Comparison of ENCODE assay signal across 8 cellular contexts in genomic region chr13:27251166-27252088, GRCh38. TPM values are rescaled to one million over a fixed set of nuclear protein-coding genes. Genes with fewer than 3 reads are reported as not detected.
A peak's percentile ranks its signal among the peaks of the same experiment; 100 is the strongest.
DNase-seq lines count a peak whose midpoint lies in the region; TF ChIP-seq lines count a peak whose summit lies in the region.

RPL21 (plus strand) TSS chr13:27251558; CDS start chr13:27253777, 2,219 bp downstream.

- TF ChIP-seq CTCF in fibroblast of the aortic adventitia (IDR thresholded peaks at IDR 0.05; ENCODE audit: insufficient read depth, low read length) (no peak), nephron (IDR thresholded peaks at IDR 0.05; ENCODE audit: unreplicated experiment in 3 of 3) (no peak)

- H3K27me3 Mint-ChIP-seq in nephron (ENCODE audit: low read depth), result no peaks in the 10 kb centered on the region
- no peaks in the 10 kb centered on the region for H3K27me3 Mint-ChIP-seq in stimulated activated naive CD8-positive, alpha-beta T cell treated with anti-CD3 and anti-CD28 coated beads, Interleukin-15, Interleukin-2, amounts not matched to agents 100 ng/mL and 50 ng/mL, for 24 hours

- H3K9me3 Mint-ChIP-seq in nephron, result no peaks in the 10 kb centered on the region
- no peaks in the 10 kb centered on the region for H3K9me3 Mint-ChIP-seq in stimulated activated naive CD8-positive, alpha-beta T cell treated with anti-CD3 and anti-CD28 coated beads, Interleukin-15, Interleukin-2, amounts not matched to agents 100 ng/mL and 50 ng/mL, for 24 hours

- peak; percentile 95 for DNase-seq in EL
- peak; percentile 92 for DNase-seq in H4 (ENCODE audit: low spot score)
- peak; percentile 94 for DNase-seq in LoVo (ENCODE audit: low spot score)
- DNase-seq in SHP77 treated with DMSO at 0.1 percent for 48 hours (lab: John Stamatoyannopoulos, UW), result peak; percentile 76
- DNase-seq in activated effector memory CD4-positive, alpha-beta T cell treated with anti-CD3 and anti-CD28 coated beads, Interleukin-2, amount 50 U/mL, for 16 hours, result peak; percentile 96
- peak; percentile 99 for DNase-seq in fibroblast of the aortic adventitia (ENCODE audit: low read depth)

- H3K4me1 Mint-ChIP-seq in nephron, result peaks cover 31% of the 10 kb centered on the region
- H3K4me1 Mint-ChIP-seq in stimulated activated naive CD8-positive, alpha-beta T cell treated with anti-CD3 and anti-CD28 coated beads, Interleukin-15, Interleukin-2, amounts not matched to agents 100 ng/mL and 50 ng/mL, for 24 hours (ENCODE audit: low read depth), result peaks cover 70% of the 10 kb centered on the region

- H3K27ac Mint-ChIP-seq in nephron, result peak within 1 kb of the TSS; percentile 100
- H3K27ac Mint-ChIP-seq in stimulated activated naive CD8-positive, alpha-beta T cell treated with anti-CD3 and anti-CD28 coated beads, Interleukin-15, Interleukin-2, amounts not matched to agents 100 ng/mL and 50 ng/mL, for 24 hours, result peak within 1 kb of the TSS; percentile 99

- H3K36me3 Mint-ChIP-seq in nephron (ENCODE audit: low read depth), result peaks cover 19% of the 10 kb centered on the region
- H3K36me3 Mint-ChIP-seq in stimulated activated naive CD8-positive, alpha-beta T cell treated with anti-CD3 and anti-CD28 coated beads, Interleukin-15, Interleukin-2, amounts not matched to agents 100 ng/mL and 50 ng/mL, for 24 hours (ENCODE audit: low read depth), result peaks cover 55% of the 10 kb centered on the region

- H3K4me3 ChIP-seq in fibroblast of the aortic adventitia (ENCODE audit: low read depth, low read length), result peak within 1 kb of the TSS; percentile 93

- peak within 1 kb of the TSS; percentile 93 to 100 (median 99) for H3K4me3 Mint-ChIP-seq in nephron
- peak within 1 kb of the TSS; percentile 98 for H3K4me3 Mint-ChIP-seq in stimulated activated naive CD8-positive, alpha-beta T cell treated with anti-CD3 and anti-CD28 coated beads, Interleukin-15, Interleukin-2, amounts not matched to agents 100 ng/mL and 50 ng/mL, for 24 hours

RNA-seq across cellular contexts. Expression of gene RPL21, which starts in this region (rescaled TPM):
- 875 and 975 TPM in 2 replicates for total RNA-seq in H4 (2014; rRNA removed; shearing (Covaris generic))
- total RNA-seq in fibroblast of the aortic adventitia (ENCODE audit: low replicate concordance), result 1,402 and 2,034 TPM in 2 replicates

Comparison
In these comparisons a context has a peak if more than half of its experiments do, and no peak if none do; other contexts are left out.
1. Peak in every context shown above with its lines: DNase-seq and H3K4me3 ChIP-seq.